1 cellular context compared by ENCODE assay signal in the genomic region with DNA sequence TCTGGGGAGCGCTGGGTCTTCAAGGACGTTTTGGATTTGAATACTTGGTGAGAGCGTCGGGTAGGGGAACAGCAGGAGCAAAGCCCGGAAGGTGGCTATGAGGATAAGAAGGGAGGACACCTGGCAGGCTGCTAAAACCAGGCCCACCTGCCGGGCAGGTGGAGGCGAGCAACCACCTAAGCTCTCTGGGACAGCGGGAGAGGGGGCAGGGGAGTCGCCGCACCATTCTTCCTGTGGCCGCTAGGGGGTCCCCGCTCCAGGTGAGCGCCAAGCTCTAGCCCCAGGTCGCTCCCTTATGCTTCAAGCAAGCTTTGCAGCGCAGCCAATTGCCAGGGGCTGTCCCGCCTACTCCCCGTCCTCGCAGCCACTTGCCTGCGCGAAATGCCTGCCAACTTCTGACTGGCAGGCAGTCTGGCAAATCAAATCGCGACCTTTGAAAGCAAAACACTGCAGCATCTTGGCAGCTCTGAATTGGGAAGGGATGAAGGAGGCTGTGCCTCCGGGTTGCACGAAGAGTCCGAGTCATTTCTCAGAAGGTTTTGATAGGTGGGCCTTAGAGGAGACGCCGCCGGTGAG.
TF ChIP-seq lines count a peak whose summit lies in the region.

A gene (plus strand): TSS at position 469 of the 576 bp plus-strand sequence. CDS start 3,746 bp downstream, outside the sequence.

TF ChIP-seq in HepG2, 621 proteins besides CTCF, POLR2A, EP300 and RAD21 (continued from another document and continues in another):
- TF ChIP-seq, protein P1, sequence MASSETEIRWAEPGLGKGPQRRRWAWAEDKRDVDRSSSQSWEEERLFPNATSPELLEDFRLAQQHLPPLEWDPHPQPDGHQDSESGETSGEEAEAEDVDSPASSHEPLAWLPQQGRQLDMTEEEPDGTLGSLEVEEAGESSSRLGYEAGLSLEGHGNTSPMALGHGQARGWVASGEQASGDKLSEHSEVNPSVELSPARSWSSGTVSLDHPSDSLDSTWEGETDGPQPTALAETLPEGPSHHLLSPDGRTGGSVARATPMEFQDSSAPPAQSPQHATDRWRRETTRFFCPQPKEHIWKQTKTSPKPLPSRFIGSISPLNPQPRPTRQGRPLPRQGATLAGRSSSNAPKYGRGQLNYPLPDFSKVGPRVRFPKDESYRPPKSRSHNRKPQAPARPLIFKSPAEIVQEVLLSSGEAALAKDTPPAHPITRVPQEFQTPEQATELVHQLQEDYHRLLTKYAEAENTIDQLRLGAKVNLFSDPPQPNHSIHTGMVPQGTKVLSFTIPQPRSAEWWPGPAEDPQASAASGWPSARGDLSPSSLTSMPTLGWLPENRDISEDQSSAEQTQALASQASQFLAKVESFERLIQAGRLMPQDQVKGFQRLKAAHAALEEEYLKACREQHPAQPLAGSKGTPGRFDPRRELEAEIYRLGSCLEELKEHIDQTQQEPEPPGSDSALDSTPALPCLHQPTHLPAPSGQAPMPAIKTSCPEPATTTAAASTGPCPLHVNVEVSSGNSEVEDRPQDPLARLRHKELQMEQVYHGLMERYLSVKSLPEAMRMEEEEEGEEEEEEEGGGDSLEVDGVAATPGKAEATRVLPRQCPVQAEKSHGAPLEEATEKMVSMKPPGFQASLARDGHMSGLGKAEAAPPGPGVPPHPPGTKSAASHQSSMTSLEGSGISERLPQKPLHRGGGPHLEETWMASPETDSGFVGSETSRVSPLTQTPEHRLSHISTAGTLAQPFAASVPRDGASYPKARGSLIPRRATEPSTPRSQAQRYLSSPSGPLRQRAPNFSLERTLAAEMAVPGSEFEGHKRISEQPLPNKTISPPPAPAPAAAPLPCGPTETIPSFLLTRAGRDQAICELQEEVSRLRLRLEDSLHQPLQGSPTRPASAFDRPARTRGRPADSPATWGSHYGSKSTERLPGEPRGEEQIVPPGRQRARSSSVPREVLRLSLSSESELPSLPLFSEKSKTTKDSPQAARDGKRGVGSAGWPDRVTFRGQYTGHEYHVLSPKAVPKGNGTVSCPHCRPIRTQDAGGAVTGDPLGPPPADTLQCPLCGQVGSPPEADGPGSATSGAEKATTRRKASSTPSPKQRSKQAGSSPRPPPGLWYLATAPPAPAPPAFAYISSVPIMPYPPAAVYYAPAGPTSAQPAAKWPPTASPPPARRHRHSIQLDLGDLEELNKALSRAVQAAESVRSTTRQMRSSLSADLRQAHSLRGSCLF (CRISPR knock-in tag; IDR thresholded peaks at IDR 0.05; ENCODE audit: borderline replicate concordance), result no peak
- TF ChIP-seq, protein P2, sequence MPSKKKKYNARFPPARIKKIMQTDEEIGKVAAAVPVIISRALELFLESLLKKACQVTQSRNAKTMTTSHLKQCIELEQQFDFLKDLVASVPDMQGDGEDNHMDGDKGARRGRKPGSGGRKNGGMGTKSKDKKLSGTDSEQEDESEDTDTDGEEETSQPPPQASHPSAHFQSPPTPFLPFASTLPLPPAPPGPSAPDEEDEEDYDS (CRISPR knock-in tag; IDR thresholded peaks at IDR 0.05), result peak; percentile 84
- no peak for TF ChIP-seq ZNF12 (CRISPR knock-in tag; IDR thresholded peaks at IDR 0.05)
- TF ChIP-seq, protein P3, sequence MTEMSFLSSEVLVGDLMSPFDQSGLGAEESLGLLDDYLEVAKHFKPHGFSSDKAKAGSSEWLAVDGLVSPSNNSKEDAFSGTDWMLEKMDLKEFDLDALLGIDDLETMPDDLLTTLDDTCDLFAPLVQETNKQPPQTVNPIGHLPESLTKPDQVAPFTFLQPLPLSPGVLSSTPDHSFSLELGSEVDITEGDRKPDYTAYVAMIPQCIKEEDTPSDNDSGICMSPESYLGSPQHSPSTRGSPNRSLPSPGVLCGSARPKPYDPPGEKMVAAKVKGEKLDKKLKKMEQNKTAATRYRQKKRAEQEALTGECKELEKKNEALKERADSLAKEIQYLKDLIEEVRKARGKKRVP (CRISPR knock-in tag; IDR thresholded peaks at IDR 0.05), result no peak
- peak; percentile 67 for TF ChIP-seq CREB1 (IDR thresholded peaks at IDR 0.05)
- peak; percentile 89 for TF ChIP-seq CREB1 (CRISPR knock-in tag; IDR thresholded peaks at IDR 0.05)
- TF ChIP-seq CBX5 (CRISPR knock-in tag; IDR thresholded peaks at IDR 0.05; ENCODE audit: borderline replicate concordance), result peak; percentile 35; the same call in 1 of the 2 replicates
- TF ChIP-seq, protein P4, sequence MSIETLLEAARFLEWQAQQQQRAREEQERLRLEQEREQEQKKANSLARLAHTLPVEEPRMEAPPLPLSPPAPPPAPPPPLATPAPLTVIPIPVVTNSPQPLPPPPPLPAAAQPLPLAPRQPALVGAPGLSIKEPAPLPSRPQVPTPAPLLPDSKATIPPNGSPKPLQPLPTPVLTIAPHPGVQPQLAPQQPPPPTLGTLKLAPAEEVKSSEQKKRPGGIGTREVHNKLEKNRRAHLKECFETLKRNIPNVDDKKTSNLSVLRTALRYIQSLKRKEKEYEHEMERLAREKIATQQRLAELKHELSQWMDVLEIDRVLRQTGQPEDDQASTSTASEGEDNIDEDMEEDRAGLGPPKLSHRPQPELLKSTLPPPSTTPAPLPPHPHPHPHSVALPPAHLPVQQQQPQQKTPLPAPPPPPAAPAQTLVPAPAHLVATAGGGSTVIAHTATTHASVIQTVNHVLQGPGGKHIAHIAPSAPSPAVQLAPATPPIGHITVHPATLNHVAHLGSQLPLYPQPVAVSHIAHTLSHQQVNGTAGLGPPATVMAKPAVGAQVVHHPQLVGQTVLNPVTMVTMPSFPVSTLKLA (IDR thresholded peaks at IDR 0.05), result no peak
- TF ChIP-seq FOXJ3 (CRISPR knock-in tag; IDR thresholded peaks at IDR 0.05; ENCODE audit: borderline replicate concordance), result no peak
- TF ChIP-seq NFE2L2 (IDR thresholded peaks at IDR 0.05; ENCODE audit: low read length), result no peak
- TF ChIP-seq, protein P5, sequence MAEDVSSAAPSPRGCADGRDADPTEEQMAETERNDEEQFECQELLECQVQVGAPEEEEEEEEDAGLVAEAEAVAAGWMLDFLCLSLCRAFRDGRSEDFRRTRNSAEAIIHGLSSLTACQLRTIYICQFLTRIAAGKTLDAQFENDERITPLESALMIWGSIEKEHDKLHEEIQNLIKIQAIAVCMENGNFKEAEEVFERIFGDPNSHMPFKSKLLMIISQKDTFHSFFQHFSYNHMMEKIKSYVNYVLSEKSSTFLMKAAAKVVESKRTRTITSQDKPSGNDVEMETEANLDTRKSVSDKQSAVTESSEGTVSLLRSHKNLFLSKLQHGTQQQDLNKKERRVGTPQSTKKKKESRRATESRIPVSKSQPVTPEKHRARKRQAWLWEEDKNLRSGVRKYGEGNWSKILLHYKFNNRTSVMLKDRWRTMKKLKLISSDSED (CRISPR knock-in tag; IDR thresholded peaks at IDR 0.05), result no peak
- TF ChIP-seq ZNF788 (CRISPR knock-in tag; IDR thresholded peaks at IDR 0.05; ENCODE audit: borderline replicate concordance), result peak; percentile 25; the same call in 1 of the 2 replicates
- no peak for TF ChIP-seq STAT5B (CRISPR knock-in tag; IDR thresholded peaks at IDR 0.05)
- TF ChIP-seq KDM3A (CRISPR knock-in tag; IDR thresholded peaks at IDR 0.05; ENCODE audit: low read depth), result peak; percentile 72; the same call in 1 of the 2 replicates
- no peak for TF ChIP-seq HDAC6 (IDR thresholded peaks at IDR 0.05; ENCODE audit: low read depth, low read length)
- TF ChIP-seq, protein P6, sequence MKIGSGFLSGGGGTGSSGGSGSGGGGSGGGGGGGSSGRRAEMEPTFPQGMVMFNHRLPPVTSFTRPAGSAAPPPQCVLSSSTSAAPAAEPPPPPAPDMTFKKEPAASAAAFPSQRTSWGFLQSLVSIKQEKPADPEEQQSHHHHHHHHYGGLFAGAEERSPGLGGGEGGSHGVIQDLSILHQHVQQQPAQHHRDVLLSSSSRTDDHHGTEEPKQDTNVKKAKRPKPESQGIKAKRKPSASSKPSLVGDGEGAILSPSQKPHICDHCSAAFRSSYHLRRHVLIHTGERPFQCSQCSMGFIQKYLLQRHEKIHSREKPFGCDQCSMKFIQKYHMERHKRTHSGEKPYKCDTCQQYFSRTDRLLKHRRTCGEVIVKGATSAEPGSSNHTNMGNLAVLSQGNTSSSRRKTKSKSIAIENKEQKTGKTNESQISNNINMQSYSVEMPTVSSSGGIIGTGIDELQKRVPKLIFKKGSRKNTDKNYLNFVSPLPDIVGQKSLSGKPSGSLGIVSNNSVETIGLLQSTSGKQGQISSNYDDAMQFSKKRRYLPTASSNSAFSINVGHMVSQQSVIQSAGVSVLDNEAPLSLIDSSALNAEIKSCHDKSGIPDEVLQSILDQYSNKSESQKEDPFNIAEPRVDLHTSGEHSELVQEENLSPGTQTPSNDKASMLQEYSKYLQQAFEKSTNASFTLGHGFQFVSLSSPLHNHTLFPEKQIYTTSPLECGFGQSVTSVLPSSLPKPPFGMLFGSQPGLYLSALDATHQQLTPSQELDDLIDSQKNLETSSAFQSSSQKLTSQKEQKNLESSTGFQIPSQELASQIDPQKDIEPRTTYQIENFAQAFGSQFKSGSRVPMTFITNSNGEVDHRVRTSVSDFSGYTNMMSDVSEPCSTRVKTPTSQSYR (CRISPR knock-in tag; IDR thresholded peaks at IDR 0.05; ENCODE audit: borderline replicate concordance), result peak; percentile 74; the same call in 1 of the 2 replicates
- TF ChIP-seq TP53 (CRISPR knock-in tag; conservative IDR thresholded peaks at IDR 0.05), result no peak
- TF ChIP-seq HMGA1 (CRISPR knock-in tag; conservative IDR thresholded peaks at IDR 0.05), result no peak
- TF ChIP-seq FOXK2 (IDR thresholded peaks at IDR 0.05), result no peak; the same call in 1 of the 2 replicates
- TF ChIP-seq SRSF1 (optimal IDR thresholded peaks at IDR 0.05; ENCODE audit: low read depth, low read length), result no peak
- TF ChIP-seq SOX6 (IDR thresholded peaks at IDR 0.05), result no peak
- peak; percentile 38; the same call in 1 of the 2 replicates for TF ChIP-seq SOX6 (CRISPR knock-in tag; IDR thresholded peaks at IDR 0.05)
- no peak for TF ChIP-seq RBAK (CRISPR knock-in tag; IDR thresholded peaks at IDR 0.05)
- TF ChIP-seq ZNF549 (CRISPR knock-in tag; IDR thresholded peaks at IDR 0.05), result no peak
- TF ChIP-seq, protein P7, sequence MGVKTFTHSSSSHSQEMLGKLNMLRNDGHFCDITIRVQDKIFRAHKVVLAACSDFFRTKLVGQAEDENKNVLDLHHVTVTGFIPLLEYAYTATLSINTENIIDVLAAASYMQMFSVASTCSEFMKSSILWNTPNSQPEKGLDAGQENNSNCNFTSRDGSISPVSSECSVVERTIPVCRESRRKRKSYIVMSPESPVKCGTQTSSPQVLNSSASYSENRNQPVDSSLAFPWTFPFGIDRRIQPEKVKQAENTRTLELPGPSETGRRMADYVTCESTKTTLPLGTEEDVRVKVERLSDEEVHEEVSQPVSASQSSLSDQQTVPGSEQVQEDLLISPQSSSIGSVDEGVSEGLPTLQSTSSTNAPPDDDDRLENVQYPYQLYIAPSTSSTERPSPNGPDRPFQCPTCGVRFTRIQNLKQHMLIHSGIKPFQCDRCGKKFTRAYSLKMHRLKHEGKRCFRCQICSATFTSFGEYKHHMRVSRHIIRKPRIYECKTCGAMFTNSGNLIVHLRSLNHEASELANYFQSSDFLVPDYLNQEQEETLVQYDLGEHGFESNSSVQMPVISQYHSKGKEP (CRISPR knock-in tag; IDR thresholded peaks at IDR 0.05), result no peak; the same call in 1 of the 2 replicates
- no peak for TF ChIP-seq ZNF747 (CRISPR knock-in tag; IDR thresholded peaks at IDR 0.05; ENCODE audit: borderline replicate concordance)
- TF ChIP-seq ZNF17 (CRISPR knock-in tag; IDR thresholded peaks at IDR 0.05), result no peak
- TF ChIP-seq HMG20B (CRISPR knock-in tag; conservative IDR thresholded peaks at IDR 0.05), result no peak
- no peak for TF ChIP-seq TEAD3 (CRISPR knock-in tag; optimal IDR thresholded peaks at IDR 0.05; ENCODE audit: borderline replicate concordance)
- TF ChIP-seq, protein P8, sequence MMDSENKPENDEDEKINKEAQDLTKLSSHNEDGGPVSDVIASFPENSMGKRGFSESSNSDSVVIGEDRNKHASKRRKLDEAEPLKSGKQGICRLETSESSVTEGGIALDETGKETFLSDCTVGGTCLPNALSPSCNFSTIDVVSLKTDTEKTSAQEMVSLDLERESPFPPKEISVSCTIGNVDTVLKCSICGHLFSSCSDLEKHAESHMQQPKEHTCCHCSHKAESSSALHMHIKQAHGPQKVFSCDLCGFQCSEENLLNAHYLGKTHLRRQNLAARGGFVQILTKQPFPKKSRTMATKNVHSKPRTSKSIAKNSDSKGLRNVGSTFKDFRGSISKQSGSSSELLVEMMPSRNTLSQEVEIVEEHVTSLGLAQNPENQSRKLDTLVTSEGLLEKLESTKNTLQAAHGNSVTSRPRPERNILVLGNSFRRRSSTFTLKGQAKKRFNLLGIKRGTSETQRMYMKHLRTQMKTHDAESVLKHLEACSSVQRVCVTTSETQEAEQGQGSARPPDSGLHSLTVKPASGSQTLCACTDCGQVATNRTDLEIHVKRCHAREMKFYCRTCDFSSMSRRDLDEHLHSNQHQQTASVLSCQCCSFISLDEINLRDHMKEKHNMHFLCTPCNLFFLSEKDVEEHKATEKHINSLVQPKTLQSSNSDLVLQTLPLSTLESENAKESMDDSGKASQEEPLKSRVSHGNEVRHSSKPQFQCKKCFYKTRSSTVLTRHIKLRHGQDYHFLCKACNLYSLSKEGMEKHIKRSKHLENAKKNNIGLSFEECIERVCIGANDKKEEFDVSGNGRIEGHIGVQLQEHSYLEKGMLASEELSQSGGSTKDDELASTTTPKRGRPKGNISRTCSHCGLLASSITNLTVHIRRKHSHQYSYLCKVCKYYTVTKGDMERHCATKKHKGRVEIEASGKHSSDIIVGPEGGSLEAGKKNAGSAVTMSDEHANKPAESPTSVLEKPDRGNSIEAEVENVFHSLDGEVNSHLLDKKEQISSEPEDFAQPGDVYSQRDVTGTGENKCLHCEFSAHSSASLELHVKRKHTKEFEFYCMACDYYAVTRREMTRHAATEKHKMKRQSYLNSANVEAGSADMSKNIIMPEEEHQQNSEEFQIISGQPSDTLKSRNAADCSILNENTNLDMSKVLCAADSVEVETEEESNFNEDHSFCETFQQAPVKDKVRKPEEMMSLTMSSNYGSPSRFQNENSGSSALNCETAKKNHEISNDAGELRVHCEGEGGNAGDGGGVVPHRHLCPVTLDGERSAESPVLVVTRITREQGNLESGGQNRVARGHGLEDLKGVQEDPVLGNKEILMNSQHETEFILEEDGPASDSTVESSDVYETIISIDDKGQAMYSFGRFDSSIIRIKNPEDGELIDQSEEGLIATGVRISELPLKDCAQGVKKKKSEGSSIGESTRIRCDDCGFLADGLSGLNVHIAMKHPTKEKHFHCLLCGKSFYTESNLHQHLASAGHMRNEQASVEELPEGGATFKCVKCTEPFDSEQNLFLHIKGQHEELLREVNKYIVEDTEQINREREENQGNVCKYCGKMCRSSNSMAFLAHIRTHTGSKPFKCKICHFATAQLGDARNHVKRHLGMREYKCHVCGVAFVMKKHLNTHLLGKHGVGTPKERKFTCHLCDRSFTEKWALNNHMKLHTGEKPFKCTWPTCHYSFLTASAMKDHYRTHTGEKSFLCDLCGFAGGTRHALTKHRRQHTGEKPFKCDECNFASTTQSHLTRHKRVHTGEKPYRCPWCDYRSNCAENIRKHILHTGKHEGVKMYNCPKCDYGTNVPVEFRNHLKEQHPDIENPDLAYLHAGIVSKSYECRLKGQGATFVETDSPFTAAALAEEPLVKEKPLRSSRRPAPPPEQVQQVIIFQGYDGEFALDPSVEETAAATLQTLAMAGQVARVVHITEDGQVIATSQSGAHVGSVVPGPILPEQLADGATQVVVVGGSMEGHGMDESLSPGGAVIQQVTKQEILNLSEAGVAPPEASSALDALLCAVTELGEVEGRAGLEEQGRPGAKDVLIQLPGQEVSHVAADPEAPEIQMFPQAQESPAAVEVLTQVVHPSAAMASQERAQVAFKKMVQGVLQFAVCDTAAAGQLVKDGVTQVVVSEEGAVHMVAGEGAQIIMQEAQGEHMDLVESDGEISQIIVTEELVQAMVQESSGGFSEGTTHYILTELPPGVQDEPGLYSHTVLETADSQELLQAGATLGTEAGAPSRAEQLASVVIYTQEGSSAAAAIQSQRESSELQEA (CRISPR knock-in tag; IDR thresholded peaks at IDR 0.05; ENCODE audit: not compliant biosample characterization), result no peak
- peak; percentile 69; the same call in 1 of the 2 replicates for TF ChIP-seq ZNF501 (CRISPR knock-in tag; IDR thresholded peaks at IDR 0.05)
- TF ChIP-seq CAMTA2 (CRISPR knock-in tag; IDR thresholded peaks at IDR 0.05; ENCODE audit: borderline replicate concordance), result no peak
